In the genomic region with DNA sequence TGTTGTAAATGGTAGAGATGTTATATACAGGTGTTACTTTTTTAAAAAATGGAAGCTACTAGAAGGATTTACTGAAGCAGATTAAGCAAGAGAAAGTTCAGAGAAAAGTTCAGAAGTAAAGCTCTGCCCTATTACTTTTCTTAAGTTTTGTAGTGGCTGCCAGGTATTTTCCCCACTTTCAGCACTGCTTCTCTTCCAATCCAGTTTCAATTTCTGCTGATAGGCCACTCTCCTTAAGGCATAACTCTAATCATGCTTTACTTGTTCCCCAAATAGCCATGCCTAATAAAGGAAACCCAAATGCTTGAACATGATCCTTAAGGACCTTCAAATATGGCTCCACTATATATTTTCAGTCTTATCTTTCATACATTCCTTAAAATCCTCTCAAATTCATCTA, we compare ENCODE assay signal across 3 cellular contexts.
"Had no signal": no experiment of that assay in that cellular context is flagged by ENCODE, and none has a peak within 500 bp of the region (broad histone marks: within the 10 kb centered on the region; RNA-seq: fewer than 3 reads in every experiment).

No MANE protein-coding gene starts in this region.

- H3K4me3 ChIP-seq: GM12878 had no signal

- DNase-seq: GDM1, GF-D8 had no signal

- ATAC-seq: GM12878 had no signal
